In the genomic region with DNA sequence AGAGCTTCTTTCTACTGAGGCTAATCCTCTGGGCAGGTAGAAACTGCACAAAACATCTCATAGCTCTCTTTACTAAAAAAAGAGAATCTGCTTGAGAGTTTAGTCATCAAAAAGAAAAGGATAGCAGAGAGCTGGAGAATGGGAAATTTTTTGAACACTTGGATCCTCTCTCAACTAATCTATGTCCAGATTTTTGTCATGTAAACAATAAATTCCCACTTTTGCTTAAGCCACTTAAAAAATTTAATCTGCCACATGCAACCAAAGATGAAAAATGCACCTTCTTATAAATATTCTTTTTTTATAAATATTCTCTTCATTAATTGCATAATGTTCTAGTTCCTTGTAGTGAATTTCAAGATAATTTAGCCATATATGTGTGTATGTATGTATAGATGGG, we compare ENCODE assay signal across 34 cellular contexts. TPM values are rescaled to one million over a fixed set of nuclear protein-coding genes. Genes with fewer than 3 reads are reported as not detected.
"Had no signal": no experiment of that assay in that cellular context is flagged by ENCODE, and none has a peak within 500 bp of the region (broad histone marks: within the 10 kb centered on the region; RNA-seq: fewer than 3 reads in every experiment).

No MANE protein-coding gene starts in this region.

- H2AFZ ChIP-seq: neural progenitor cell had no signal

- H3K36me3 ChIP-seq: neural progenitor cell, pancreas, spleen, suprapubic skin, tibial artery, transverse colon, upper lobe of right lung, uterus had no signal

- H3K4me3 ChIP-seq: neural progenitor cell, pancreas, psoas muscle, skin epidermis, smooth muscle cell, spleen, suprapubic skin, testis, tibial artery, transverse colon, upper lobe of right lung, uterus had no signal

- H3K4me2 ChIP-seq: neural progenitor cell, smooth muscle cell had no signal

- H3K4me1 ChIP-seq: neural progenitor cell, pancreas, psoas muscle, spleen, suprapubic skin, testis, tibial artery, transverse colon, upper lobe of right lung, uterus had no signal

- ATAC-seq: naive thymus-derived CD4-positive, alpha-beta T cell; natural killer cell; pancreas; psoas muscle; right cardiac atrium; sciatic nerve; stimulated activated memory B cell treated with anti-CD40 and anti-IgM and Interleukin-4, amounts not matched to agents 10 μg/mL and 1 μg/mL and 100 μg/mL, for 72 hours; stimulated activated naive CD8-positive, alpha-beta T cell treated with anti-CD3 and anti-CD28 coated beads, Interleukin-15, amount 100 ng/mL, for 72 hours; stimulated activated naive CD8-positive, alpha-beta T cell treated with anti-CD3 and anti-CD28 coated beads, Interleukin-15, Interleukin-2, amounts not matched to agents 100 U/mL and 50 U/mL, for 24 hours; upper lobe of right lung had no signal

- DNase-seq: naive thymus-derived CD4-positive, alpha-beta T cell; natural killer cell; occipital lobe; pancreas; posterior cingulate gyrus; psoas muscle; right cardiac atrium; spleen; stimulated activated CD4-positive, alpha-beta T cell treated with anti-CD3 and anti-CD28 coated beads, Interleukin-12 subunit alpha, Interleukin-12 subunit beta, amount 100 ng/mL, for 4 hours; stimulated activated CD4-positive, alpha-beta T cell treated with anti-CD3 and anti-CD28 coated beads, Interleukin-1b, Interleukin-23, amount 100 ng/mL, for 48 hours; stimulated activated CD4-positive, alpha-beta T cell treated with anti-CD3 and anti-CD28 coated beads, Interleukin-4, amount 100 ng/mL, for 1 hour; stimulated activated CD4-positive, alpha-beta T cell treated with anti-CD3 and anti-CD28 coated beads, Interleukin-4, amount 100 ng/mL, for 4 hours; stimulated activated CD8-positive, alpha-beta memory T cell treated with anti-CD3 and anti-CD28 coated beads, Interleukin-4, amount 100 ng/mL, for 48 hours; stimulated activated naive CD4-positive, alpha-beta T cell; stimulated activated naive CD8-positive, alpha-beta T cell treated with anti-CD3 and anti-CD28 coated beads, Interleukin-15, amount 100 ng/mL, for 72 hours; stimulated activated naive CD8-positive, alpha-beta T cell treated with anti-CD3 and anti-CD28 coated beads, Interleukin-15, Interleukin-2, amounts not matched to agents 100 U/mL and 50 U/mL, for 24 hours; substantia nigra; testis; tibial artery; transverse colon; upper lobe of right lung; uterus had no signal

- H3K9ac ChIP-seq: neural progenitor cell had no signal

- H3K27me3 ChIP-seq: neural progenitor cell, spleen, suprapubic skin, testis, tibial artery, transverse colon, upper lobe of right lung, uterus had no signal

- FAIRE-seq: pancreas had no signal

- H3K27ac ChIP-seq: neural progenitor cell, pancreas, psoas muscle, skin epidermis, spleen, suprapubic skin, testis, tibial artery, transverse colon, upper lobe of right lung, uterus had no signal

- H3K9me3 ChIP-seq: pancreas, psoas muscle, testis, tibial artery, upper lobe of right lung, uterus had no signal

RNA-seq across cellular contexts. Expression of a gene that starts 10.5 kb away (rescaled TPM):
- total RNA-seq: naive thymus-derived CD4-positive, alpha-beta T cell; natural killer cell; occipital lobe; osteocyte; pancreas; progenitor cell of endocrine pancreas; psoas muscle; renal cortical epithelial cell; right cardiac atrium; sciatic nerve; smooth muscle cell; spleen; suprapubic skin; testis; transverse colon; upper lobe of right lung; urinary bladder; uterus had no signal
- polyA plus RNA-seq: naive thymus-derived CD4-positive, alpha-beta T cell; neural cell; pancreas; psoas muscle; right cardiac atrium; smooth muscle cell; spleen; thymus; urinary bladder had no signal

RNA-seq across cellular contexts. Expression of a gene that starts 22.0 kb away (rescaled TPM):
- total RNA-seq: naive thymus-derived CD4-positive, alpha-beta T cell; natural killer cell; occipital lobe; osteocyte; pancreas; progenitor cell of endocrine pancreas; psoas muscle; renal cortical epithelial cell; right cardiac atrium; sciatic nerve; smooth muscle cell; spleen; suprapubic skin; testis; transverse colon; upper lobe of right lung; urinary bladder; uterus had no signal
- polyA plus RNA-seq: naive thymus-derived CD4-positive, alpha-beta T cell; neural cell; pancreas; psoas muscle; right cardiac atrium; smooth muscle cell; spleen; thymus; urinary bladder had no signal

RNA-seq across cellular contexts. Expression of a gene that starts 29.6 kb away (rescaled TPM):
- total RNA-seq: naive thymus-derived CD4-positive, alpha-beta T cell; natural killer cell; occipital lobe; osteocyte; pancreas; progenitor cell of endocrine pancreas; psoas muscle; renal cortical epithelial cell; right cardiac atrium; sciatic nerve; smooth muscle cell; spleen; suprapubic skin; testis; transverse colon; upper lobe of right lung; urinary bladder; uterus had no signal
- polyA plus RNA-seq: naive thymus-derived CD4-positive, alpha-beta T cell; neural cell; pancreas; psoas muscle; right cardiac atrium; smooth muscle cell; spleen; thymus; urinary bladder had no signal

RNA-seq across cellular contexts. Expression of a gene that starts 34.1 kb away (rescaled TPM):
- total RNA-seq: occipital lobe, osteocyte, pancreas, progenitor cell of endocrine pancreas, psoas muscle, renal cortical epithelial cell, right cardiac atrium, sciatic nerve, smooth muscle cell, spleen, suprapubic skin, transverse colon, upper lobe of right lung, urinary bladder, uterus had no signal
- polyA plus RNA-seq: naive thymus-derived CD4-positive, alpha-beta T cell; neural cell; pancreas; psoas muscle; right cardiac atrium; smooth muscle cell; spleen; thymus; urinary bladder had no signal

RNA-seq across cellular contexts. Expression of a gene that starts 37.9 kb away (rescaled TPM):
- total RNA-seq: naive thymus-derived CD4-positive, alpha-beta T cell; natural killer cell; occipital lobe; osteocyte; pancreas; progenitor cell of endocrine pancreas; psoas muscle; renal cortical epithelial cell; right cardiac atrium; sciatic nerve; smooth muscle cell; spleen; suprapubic skin; testis; transverse colon; upper lobe of right lung; urinary bladder; uterus had no signal
- polyA plus RNA-seq: naive thymus-derived CD4-positive, alpha-beta T cell; neural cell; pancreas; psoas muscle; right cardiac atrium; smooth muscle cell; spleen; thymus; urinary bladder had no signal
